Comparison of ENCODE assay signal across 2 cellular contexts in the genomic region with DNA sequence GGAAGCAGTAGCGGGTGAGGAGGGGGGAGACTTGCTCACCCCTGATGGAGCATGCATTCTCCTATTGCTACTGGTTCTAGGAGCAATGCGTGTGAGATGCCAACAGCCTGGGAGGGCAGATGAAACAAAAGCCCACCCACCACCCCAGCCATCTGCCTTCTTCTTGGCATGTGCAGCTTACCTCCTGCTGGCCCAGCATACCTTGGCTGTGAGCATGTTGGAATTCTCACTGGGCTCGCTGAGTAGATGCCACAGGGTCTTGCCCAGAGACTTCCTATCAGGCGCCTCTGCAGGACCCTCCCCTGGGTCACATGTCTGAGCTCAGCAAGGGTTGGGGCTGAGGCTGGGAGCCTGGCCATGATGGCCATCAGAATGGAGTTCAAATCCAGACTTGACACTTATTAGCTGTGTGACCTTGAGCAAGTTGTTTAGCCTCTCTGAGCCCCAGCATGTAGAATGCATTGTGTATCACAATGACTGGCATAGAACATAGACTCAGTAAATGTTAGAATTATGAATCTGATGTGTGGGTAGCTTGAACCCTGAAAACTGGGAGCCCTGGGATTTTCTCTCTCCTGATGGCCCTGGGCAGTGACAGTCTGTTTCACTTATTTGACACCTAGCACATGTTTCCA.
TF ChIP-seq lines count a peak whose summit lies in the region.

No MANE protein-coding gene starts in this region.

TF ChIP-seq in SK-N-SH, 30 proteins besides CTCF, POLR2A, EP300 and RAD21:
- TF ChIP-seq, protein P1, sequence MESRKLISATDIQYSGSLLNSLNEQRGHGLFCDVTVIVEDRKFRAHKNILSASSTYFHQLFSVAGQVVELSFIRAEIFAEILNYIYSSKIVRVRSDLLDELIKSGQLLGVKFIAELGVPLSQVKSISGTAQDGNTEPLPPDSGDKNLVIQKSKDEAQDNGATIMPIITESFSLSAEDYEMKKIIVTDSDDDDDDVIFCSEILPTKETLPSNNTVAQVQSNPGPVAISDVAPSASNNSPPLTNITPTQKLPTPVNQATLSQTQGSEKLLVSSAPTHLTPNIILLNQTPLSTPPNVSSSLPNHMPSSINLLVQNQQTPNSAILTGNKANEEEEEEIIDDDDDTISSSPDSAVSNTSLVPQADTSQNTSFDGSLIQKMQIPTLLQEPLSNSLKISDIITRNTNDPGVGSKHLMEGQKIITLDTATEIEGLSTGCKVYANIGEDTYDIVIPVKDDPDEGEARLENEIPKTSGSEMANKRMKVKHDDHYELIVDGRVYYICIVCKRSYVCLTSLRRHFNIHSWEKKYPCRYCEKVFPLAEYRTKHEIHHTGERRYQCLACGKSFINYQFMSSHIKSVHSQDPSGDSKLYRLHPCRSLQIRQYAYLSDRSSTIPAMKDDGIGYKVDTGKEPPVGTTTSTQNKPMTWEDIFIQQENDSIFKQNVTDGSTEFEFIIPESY (IDR thresholded peaks at IDR 0.05; ENCODE audit: borderline replicate concordance, low read depth): no peak
- TF ChIP-seq RFX5 (IDR thresholded peaks at IDR 0.05; ENCODE audit: low read length) (no peak), FOXM1 (IDR thresholded peaks at IDR 0.05; ENCODE audit: low read depth) (no peak), MEF2A (IDR thresholded peaks at IDR 0.05; ENCODE audit: borderline replicate concordance, low read depth) (no peak), RXRA (IDR thresholded peaks at IDR 0.05; ENCODE audit: borderline replicate concordance, low read depth) (no peak)
- TF ChIP-seq, protein P2, sequence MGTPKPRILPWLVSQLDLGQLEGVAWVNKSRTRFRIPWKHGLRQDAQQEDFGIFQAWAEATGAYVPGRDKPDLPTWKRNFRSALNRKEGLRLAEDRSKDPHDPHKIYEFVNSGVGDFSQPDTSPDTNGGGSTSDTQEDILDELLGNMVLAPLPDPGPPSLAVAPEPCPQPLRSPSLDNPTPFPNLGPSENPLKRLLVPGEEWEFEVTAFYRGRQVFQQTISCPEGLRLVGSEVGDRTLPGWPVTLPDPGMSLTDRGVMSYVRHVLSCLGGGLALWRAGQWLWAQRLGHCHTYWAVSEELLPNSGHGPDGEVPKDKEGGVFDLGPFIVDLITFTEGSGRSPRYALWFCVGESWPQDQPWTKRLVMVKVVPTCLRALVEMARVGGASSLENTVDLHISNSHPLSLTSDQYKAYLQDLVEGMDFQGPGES (IDR thresholded peaks at IDR 0.05; ENCODE audit: low read depth, low read length): no peak

TF ChIP-seq in HCT116, 20 proteins besides CTCF, POLR2A, EP300 and RAD21 (continued from another document):
- TF ChIP-seq, protein P3, sequence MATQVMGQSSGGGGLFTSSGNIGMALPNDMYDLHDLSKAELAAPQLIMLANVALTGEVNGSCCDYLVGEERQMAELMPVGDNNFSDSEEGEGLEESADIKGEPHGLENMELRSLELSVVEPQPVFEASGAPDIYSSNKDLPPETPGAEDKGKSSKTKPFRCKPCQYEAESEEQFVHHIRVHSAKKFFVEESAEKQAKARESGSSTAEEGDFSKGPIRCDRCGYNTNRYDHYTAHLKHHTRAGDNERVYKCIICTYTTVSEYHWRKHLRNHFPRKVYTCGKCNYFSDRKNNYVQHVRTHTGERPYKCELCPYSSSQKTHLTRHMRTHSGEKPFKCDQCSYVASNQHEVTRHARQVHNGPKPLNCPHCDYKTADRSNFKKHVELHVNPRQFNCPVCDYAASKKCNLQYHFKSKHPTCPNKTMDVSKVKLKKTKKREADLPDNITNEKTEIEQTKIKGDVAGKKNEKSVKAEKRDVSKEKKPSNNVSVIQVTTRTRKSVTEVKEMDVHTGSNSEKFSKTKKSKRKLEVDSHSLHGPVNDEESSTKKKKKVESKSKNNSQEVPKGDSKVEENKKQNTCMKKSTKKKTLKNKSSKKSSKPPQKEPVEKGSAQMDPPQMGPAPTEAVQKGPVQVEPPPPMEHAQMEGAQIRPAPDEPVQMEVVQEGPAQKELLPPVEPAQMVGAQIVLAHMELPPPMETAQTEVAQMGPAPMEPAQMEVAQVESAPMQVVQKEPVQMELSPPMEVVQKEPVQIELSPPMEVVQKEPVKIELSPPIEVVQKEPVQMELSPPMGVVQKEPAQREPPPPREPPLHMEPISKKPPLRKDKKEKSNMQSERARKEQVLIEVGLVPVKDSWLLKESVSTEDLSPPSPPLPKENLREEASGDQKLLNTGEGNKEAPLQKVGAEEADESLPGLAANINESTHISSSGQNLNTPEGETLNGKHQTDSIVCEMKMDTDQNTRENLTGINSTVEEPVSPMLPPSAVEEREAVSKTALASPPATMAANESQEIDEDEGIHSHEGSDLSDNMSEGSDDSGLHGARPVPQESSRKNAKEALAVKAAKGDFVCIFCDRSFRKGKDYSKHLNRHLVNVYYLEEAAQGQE (IDR thresholded peaks at IDR 0.05; ENCODE audit: low read depth): no peak
- TF ChIP-seq ELF1 (IDR thresholded peaks at IDR 0.05; ENCODE audit: borderline replicate concordance, low read depth): no peak
- TF ChIP-seq, protein P4, sequence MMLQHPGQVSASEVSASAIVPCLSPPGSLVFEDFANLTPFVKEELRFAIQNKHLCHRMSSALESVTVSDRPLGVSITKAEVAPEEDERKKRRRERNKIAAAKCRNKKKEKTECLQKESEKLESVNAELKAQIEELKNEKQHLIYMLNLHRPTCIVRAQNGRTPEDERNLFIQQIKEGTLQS (IDR thresholded peaks at IDR 0.05): no peak
- no peak for TF ChIP-seq FOSL1 (IDR thresholded peaks at IDR 0.05; ENCODE audit: low read depth)
- TF ChIP-seq EGR1 (IDR thresholded peaks at IDR 0.05; ENCODE audit: low read depth): no peak
- TF ChIP-seq EZH2 (IDR thresholded peaks at IDR 0.05): no peak
- no peak for TF ChIP-seq TCF7L2 (IDR thresholded peaks at IDR 0.05; ENCODE audit: borderline replicate concordance, extremely low read depth, insufficient read depth, insufficient read length)
- no peak for TF ChIP-seq ZFX (IDR thresholded peaks at IDR 0.05)
- no peak for TF ChIP-seq SRF (IDR thresholded peaks at IDR 0.05; ENCODE audit: low read depth)
- no peak for TF ChIP-seq EZH2phosphoT487 (IDR thresholded peaks at IDR 0.05; ENCODE audit: borderline replicate concordance)
- no peak for TF ChIP-seq ZNF274 (IDR thresholded peaks at IDR 0.05; ENCODE audit: low read depth, low read length)
- no peak for TF ChIP-seq JUND (IDR thresholded peaks at IDR 0.05)
- TF ChIP-seq, protein P1 (IDR thresholded peaks at IDR 0.05; ENCODE audit: extremely low read depth, insufficient replicate concordance, low read length): no peak
- TF ChIP-seq CBX3 (IDR thresholded peaks at IDR 0.05; ENCODE audit: low read depth): no peak
- TF ChIP-seq, protein P5, sequence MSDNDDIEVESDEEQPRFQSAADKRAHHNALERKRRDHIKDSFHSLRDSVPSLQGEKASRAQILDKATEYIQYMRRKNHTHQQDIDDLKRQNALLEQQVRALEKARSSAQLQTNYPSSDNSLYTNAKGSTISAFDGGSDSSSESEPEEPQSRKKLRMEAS (IDR thresholded peaks at IDR 0.05): no peak
- TF ChIP-seq POLR2AphosphoS5 (IDR thresholded peaks at IDR 0.05; ENCODE audit: low read depth, low read length): no peak
- no peak for TF ChIP-seq SIN3A (IDR thresholded peaks at IDR 0.05; ENCODE audit: low read depth)
